Comparison of ENCODE assay signal across 1 cellular context in genomic region chr12:57280234-57281062, GRCh38.
TF ChIP-seq lines count a peak whose summit lies in the region.

No MANE protein-coding gene starts in this region.

TF ChIP-seq in K562, 482 proteins besides CTCF, POLR2A, EP300 and RAD21 (continued from another document):
- no peak for TF ChIP-seq ZBTB40 (IDR thresholded peaks at IDR 0.05)
- no peak for TF ChIP-seq ZBTB40 (CRISPR knock-in tag; IDR thresholded peaks at IDR 0.05)
- no peak for TF ChIP-seq MXI1 (IDR thresholded peaks at IDR 0.05; ENCODE audit: low read depth, low read length)
- no peak for TF ChIP-seq ZNF436 (CRISPR knock-in tag; IDR thresholded peaks at IDR 0.05)
- peak; percentile 72; the same call in 1 of the 2 replicates for TF ChIP-seq ZBTB7A (IDR thresholded peaks at IDR 0.05; ENCODE audit: borderline replicate concordance, control insufficient read depth, low read depth, low read length)
- TF ChIP-seq ZNF57 (CRISPR knock-in tag; IDR thresholded peaks at IDR 0.05): no peak
- no peak for TF ChIP-seq ASH1L (IDR thresholded peaks at IDR 0.05; ENCODE audit: borderline replicate concordance, low read depth, partially characterized antibody)
- TF ChIP-seq NONO (IDR thresholded peaks at IDR 0.05; ENCODE audit: low read depth in 2 of 2, low read length in 1 of 2): no peak
- peak; percentile 90 for TF ChIP-seq SMARCA4 (IDR thresholded peaks at IDR 0.05)
- TF ChIP-seq HOMEZ (CRISPR knock-in tag; IDR thresholded peaks at IDR 0.05): no peak
- peak; percentile 91 for TF ChIP-seq PKNOX1 (IDR thresholded peaks at IDR 0.05)
- TF ChIP-seq ZNF655 (CRISPR knock-in tag; IDR thresholded peaks at IDR 0.05): no peak
- no peak for TF ChIP-seq NFYB (IDR thresholded peaks at IDR 0.05; ENCODE audit: extremely low read depth, insufficient read length)
- TF ChIP-seq CXXC5 (CRISPR knock-in tag; IDR thresholded peaks at IDR 0.05): peak; percentile 51
- TF ChIP-seq MITF (IDR thresholded peaks at IDR 0.05): peak; percentile 75
- no peak for TF ChIP-seq STAT6 (CRISPR knock-in tag; IDR thresholded peaks at IDR 0.05)
- TF ChIP-seq HDAC8 (tag; IDR thresholded peaks at IDR 0.05): no peak
- peak; percentile 49; the same call in 1 of the 2 replicates for TF ChIP-seq GABPA (tag; conservative IDR thresholded peaks at IDR 0.05; ENCODE audit: low read depth)
- no peak for TF ChIP-seq ZNF408 (CRISPR knock-in tag; IDR thresholded peaks at IDR 0.05; ENCODE audit: low read depth)
- TF ChIP-seq ZNF165 (CRISPR knock-in tag; IDR thresholded peaks at IDR 0.05; ENCODE audit: borderline replicate concordance): no peak
- no peak for TF ChIP-seq ZSCAN32 (CRISPR knock-in tag; IDR thresholded peaks at IDR 0.05)
- TF ChIP-seq DACH1 (IDR thresholded peaks at IDR 0.05; ENCODE audit: partially characterized antibody): peak; percentile 18
- no peak for TF ChIP-seq ZNF512 (tag; IDR thresholded peaks at IDR 0.05)
- TF ChIP-seq ESRRB (CRISPR knock-in tag; IDR thresholded peaks at IDR 0.05; ENCODE audit: borderline replicate concordance): no peak
- no peak for TF ChIP-seq CCAR2 (IDR thresholded peaks at IDR 0.05; ENCODE audit: low read depth, low read length)
- TF ChIP-seq OTX1 (CRISPR knock-in tag; IDR thresholded peaks at IDR 0.05): 0 out of 2 replicates have a peak, but pooled peaks have one; percentile 53
- TF ChIP-seq NR2C2 (CRISPR knock-in tag; IDR thresholded peaks at IDR 0.05): no peak
- peak; percentile 42; the same call in 1 of the 2 replicates for TF ChIP-seq NR2C2 (tag; IDR thresholded peaks at IDR 0.05)
- TF ChIP-seq ETV6 (IDR thresholded peaks at IDR 0.05; ENCODE audit: borderline replicate concordance in 1 of 2, low read depth in 2 of 2, low read length in 1 of 2): no peak
- TF ChIP-seq ETV6 (CRISPR knock-in tag; IDR thresholded peaks at IDR 0.05; ENCODE audit: borderline replicate concordance): no peak
- TF ChIP-seq PHF21A (IDR thresholded peaks at IDR 0.05; ENCODE audit: borderline replicate concordance, low read depth): no peak
- TF ChIP-seq CHD2 (IDR thresholded peaks at IDR 0.05; ENCODE audit: low read depth, low read length): no peak
- no peak for TF ChIP-seq NCOA4 (IDR thresholded peaks at IDR 0.05; ENCODE audit: partially characterized antibody)
- peak in 1 of 2 experiments; percentile 61; a peak in 1 of 4 replicates for TF ChIP-seq MNT (conservative IDR thresholded peaks at IDR 0.05)
- TF ChIP-seq FOXO4 (CRISPR knock-in tag; IDR thresholded peaks at IDR 0.05): no peak
- TF ChIP-seq LEF1 (IDR thresholded peaks at IDR 0.05): peak; percentile 90
- TF ChIP-seq FOXP1 (CRISPR knock-in tag; IDR thresholded peaks at IDR 0.05): no peak
- TF ChIP-seq NR2C1 (IDR thresholded peaks at IDR 0.05): no peak
- peak; percentile 20; the same call in 1 of the 2 replicates for TF ChIP-seq NR2C1 (tag; IDR thresholded peaks at IDR 0.05)
TF ChIP-seq in K562: peak in this region for 82.
